ENCODE assay signal across 14 cellular contexts in the genomic region with DNA sequence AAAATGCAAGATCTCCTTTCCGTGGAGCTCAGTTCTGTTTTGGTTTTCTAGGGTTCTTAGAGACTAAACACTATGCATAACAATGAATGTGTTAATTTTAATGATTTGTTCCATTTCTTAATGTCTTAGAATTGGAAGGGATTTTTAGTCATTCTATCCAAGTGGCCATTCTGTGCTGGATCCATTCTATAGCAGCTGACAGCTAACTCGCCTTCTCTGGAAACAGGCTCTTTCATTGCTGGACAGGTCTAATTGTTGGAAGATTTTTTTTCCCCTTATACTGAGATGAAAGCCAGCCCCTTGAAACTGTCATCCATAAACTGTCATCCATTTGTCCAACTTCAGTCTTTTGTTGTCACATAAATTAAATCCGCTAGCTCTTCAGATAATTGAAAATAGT.
"Had no signal": no experiment of that assay in that cellular context is flagged by ENCODE, and none has a peak within 500 bp of the region (broad histone marks: within the 10 kb centered on the region; RNA-seq: fewer than 3 reads in every experiment).

No MANE protein-coding gene starts in this region.

- ATAC-seq: natural killer cell; stimulated activated naive CD8-positive, alpha-beta T cell treated with anti-CD3 and anti-CD28 coated beads, Interleukin-15, Interleukin-2, amounts not matched to agents 100 U/mL and 50 U/mL, for 24 hours had no signal

- H3K36me3 Mint-ChIP-seq: immature natural killer cell, natural killer cell had no signal

- H3K27ac ChIP-seq: esophagus muscularis mucosa, testis had no signal

- H3K27me3 ChIP-seq: esophagus muscularis mucosa, testis had no signal

- H3K36me3 ChIP-seq: esophagus muscularis mucosa had no signal

- DNase-seq: activated B cell treated with CpG ODN at 0.5 μM for 24 hours; activated CD4-positive, alpha-beta T cell treated with anti-CD3 and anti-CD28 coated beads, Interleukin-2, amount 10 ng/mL, durations not matched to agents 24 days and 14 days; activated naive CD4-positive, alpha-beta T cell; aorta; glutamatergic neuron; immature natural killer cell; left cardiac atrium; natural killer cell; stimulated activated CD4-positive, alpha-beta T cell treated with anti-CD3 and anti-CD28 coated beads, Interleukin-4, amount 100 ng/mL, for 1 hour; stimulated activated CD8-positive, alpha-beta memory T cell treated with anti-CD3 and anti-CD28 coated beads, Interleukin-4, amount 100 ng/mL, for 48 hours; stimulated activated naive CD8-positive, alpha-beta T cell treated with anti-CD3 and anti-CD28 coated beads, Interleukin-15, Interleukin-2, amounts not matched to agents 100 U/mL and 50 U/mL, for 24 hours; testis had no signal

- H3K9me3 Mint-ChIP-seq: activated T-helper 1 cell treated with anti-CD3 and anti-CD28 coated beads, Interleukin-12 subunit alpha, Interleukin-12 subunit beta, Interleukin-2, Interleukin-4 antibody, amounts not matched to agents 30 ng/mL and 10 ng/mL and 1 ng/mL, durations not matched to agents 14 hours and 24 hours and 36 hours; natural killer cell had no signal

- H3K27me3 Mint-ChIP-seq: activated CD4-positive, alpha-beta T cell treated with anti-CD3 and anti-CD28 coated beads, Interleukin-2, amount 10 ng/mL, durations not matched to agents 24 days and 14 days had no signal

- H3K4me1 Mint-ChIP-seq: activated B cell treated with CpG ODN at 0.5 μM for 24 hours, immature natural killer cell, natural killer cell had no signal

- H3K4me1 ChIP-seq: testis had no signal

- H3K27ac Mint-ChIP-seq: activated B cell treated with CpG ODN at 0.5 μM for 24 hours; activated CD4-positive, alpha-beta T cell treated with anti-CD3 and anti-CD28 coated beads, Interleukin-2, amount 10 ng/mL, durations not matched to agents 24 days and 14 days; activated T-helper 1 cell treated with anti-CD3 and anti-CD28 coated beads, Interleukin-12 subunit alpha, Interleukin-12 subunit beta, Interleukin-2, Interleukin-4 antibody, amounts not matched to agents 30 ng/mL and 10 ng/mL and 1 ng/mL, durations not matched to agents 14 hours and 24 hours and 36 hours; immature natural killer cell; natural killer cell had no signal

- H3K4me3 ChIP-seq: esophagus muscularis mucosa, testis had no signal

- H3K4me3 Mint-ChIP-seq: activated B cell treated with CpG ODN at 0.5 μM for 24 hours; activated CD4-positive, alpha-beta T cell treated with anti-CD3 and anti-CD28 coated beads, Interleukin-2, amount 10 ng/mL, durations not matched to agents 24 days and 14 days; activated T-helper 1 cell treated with anti-CD3 and anti-CD28 coated beads, Interleukin-12 subunit alpha, Interleukin-12 subunit beta, Interleukin-2, Interleukin-4 antibody, amounts not matched to agents 30 ng/mL and 10 ng/mL and 1 ng/mL, durations not matched to agents 14 hours and 24 hours and 36 hours; immature natural killer cell; natural killer cell had no signal

- H3K9me3 ChIP-seq: esophagus muscularis mucosa, testis had no signal
